ENCODE assay signal across 9 cellular contexts in the genomic region with DNA sequence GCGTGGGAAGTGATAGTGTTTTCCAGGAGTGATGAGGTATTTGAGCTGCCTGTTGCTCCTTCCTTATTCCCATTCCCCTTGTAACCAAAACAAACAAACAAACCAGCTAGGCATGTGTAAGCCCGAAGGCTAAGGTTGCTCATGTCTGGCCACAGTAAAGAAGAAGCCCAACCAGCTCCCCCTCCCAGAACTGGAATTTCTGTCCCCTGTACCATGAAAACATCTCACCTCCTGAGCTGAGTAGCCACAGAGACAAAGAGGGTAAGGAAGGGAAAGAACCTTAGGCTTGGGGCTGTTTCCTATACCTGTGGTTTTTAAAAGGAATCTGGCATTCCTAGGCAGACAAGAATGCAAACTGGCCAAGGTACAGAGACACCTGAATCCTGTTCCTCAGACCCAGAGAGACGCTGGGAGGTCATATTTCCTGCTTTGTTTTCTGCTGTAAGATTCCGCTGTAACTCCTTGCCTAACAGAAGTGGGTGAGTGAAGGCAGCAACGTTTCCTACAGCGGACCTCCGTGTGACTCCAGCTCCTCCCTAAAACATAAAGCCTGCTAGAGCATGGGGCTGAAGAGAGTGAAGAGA. TPM values are rescaled to one million over a fixed set of nuclear protein-coding genes. Genes with fewer than 3 reads are reported as not detected.
DNase-seq lines count a peak whose midpoint lies in the region; ATAC-seq and TF ChIP-seq lines count a peak whose summit lies in the region.
"Had no signal": no experiment of that assay in that cellular context is flagged by ENCODE, and none has a peak within 500 bp of the region (broad histone marks: within the 10 kb centered on the region; RNA-seq: fewer than 3 reads in every experiment).

No MANE protein-coding gene starts in this region.

- intact Hi-C loops in left ventricle myocardium superior (cut with micrococcal nuclease), result loop anchor here (5.0 kb wide), 1 partner anchor 497 kb away; no protein-coding TSS in a partner anchor

- in situ Hi-C loops in HAP-1 (cut with MboI; ENCODE audit: low sequenced_read_pairs), result no loop called here

- no peak for TF ChIP-seq CTCF in GM20000 (IDR thresholded peaks at IDR 0.05; ENCODE audit: extremely low read depth, missing control alignments)
- TF ChIP-seq CTCF in osteoblast (IDR thresholded peaks at IDR 0.05; ENCODE audit: extremely low read depth, low read depth, low read length), result no peak

- no peaks in the 10 kb centered on the region for H3K4me1 ChIP-seq in osteoblast (ENCODE audit: insufficient read depth, low read length)
- peaks cover 17% of the 10 kb centered on the region for H3K4me1 ChIP-seq in HAP-1

- H3K4me3 ChIP-seq in osteoblast (ENCODE audit: insufficient read depth, low read length) (no peak overlapping the region), HAP-1 (no peak overlapping the region)

- no peaks in the 10 kb centered on the region for H4K20me1 ChIP-seq in osteoblast (ENCODE audit: insufficient read depth, low read length)

- H3K27me3 ChIP-seq in osteoblast (ENCODE audit: insufficient read depth, low read length), result peaks cover 11% of the 10 kb centered on the region
- no peaks in the 10 kb centered on the region for H3K27me3 ChIP-seq in HAP-1 (ENCODE audit: low read depth)

- H3K9me3 ChIP-seq in osteoblast (ENCODE audit: low read depth, low read length) (no peaks in the 10 kb centered on the region), HAP-1 (no peaks in the 10 kb centered on the region)

- DNase-seq in ELR (ENCODE audit: low read depth) (peak; percentile 23), RPMI7951 (ENCODE audit: low read depth) (peak; percentile 37), left ventricle myocardium superior (no peak), renal cortical epithelial cell (ENCODE audit: low read depth) (peak; percentile 93), GM20000 (ENCODE audit: low spot score) (no peak), osteoblast (ENCODE audit: insufficient read length, low spot score, missing footprints) (no peak), HAP-1 (ENCODE audit: low spot score in 2 of 2) (no peak)
- DNase-seq: cerebellar nuclear complex had no signal

- H3K4me2 ChIP-seq in osteoblast (ENCODE audit: insufficient read depth, low read length), result no peak overlapping the region

- ATAC-seq in left ventricle myocardium superior, result peak; percentile 27
- ATAC-seq in GM18907 (IDR thresholded peaks at IDR 0.05; ENCODE audit: unreplicated experiment), result no peak

- H2AFZ ChIP-seq in osteoblast (ENCODE audit: low read length), result no peak overlapping the region

- no peak overlapping the region for H3K27ac ChIP-seq in osteoblast (ENCODE audit: low read depth, low read length)

- H3K36me3 ChIP-seq in osteoblast (ENCODE audit: insufficient read depth, low read length) (no peaks in the 10 kb centered on the region), HAP-1 (replicated peaks) (no peaks in the 10 kb centered on the region)

- H3K79me2 ChIP-seq in osteoblast (ENCODE audit: insufficient read depth, low read length), result no peaks in the 10 kb centered on the region

RNA-seq across cellular contexts. Expression of a gene that starts 41.7 kb away (rescaled TPM):
- total RNA-seq in RPMI7951 (2014; rRNA removed; shearing (Covaris generic)), result 15.4 and 22.5 TPM in 2 replicates
- total RNA-seq in left ventricle myocardium superior (121 TPM), renal cortical epithelial cell (19.1 and 41.0 TPM in 2 replicates), osteoblast (19.9 and 20.0 TPM in 2 replicates)

Comparison
In these comparisons a context has a peak if more than half of its experiments do, and no peak if none do; other contexts are left out.
1. DNase-seq: peak in ELR (single experiment), RPMI7951 (single experiment) and renal cortical epithelial cell (single experiment); none in left ventricle myocardium superior (single experiment), GM20000 (single experiment), osteoblast (single experiment) and HAP-1 (0 of 2).